ENCODE assay signal across 1 cellular context in the genomic region with DNA sequence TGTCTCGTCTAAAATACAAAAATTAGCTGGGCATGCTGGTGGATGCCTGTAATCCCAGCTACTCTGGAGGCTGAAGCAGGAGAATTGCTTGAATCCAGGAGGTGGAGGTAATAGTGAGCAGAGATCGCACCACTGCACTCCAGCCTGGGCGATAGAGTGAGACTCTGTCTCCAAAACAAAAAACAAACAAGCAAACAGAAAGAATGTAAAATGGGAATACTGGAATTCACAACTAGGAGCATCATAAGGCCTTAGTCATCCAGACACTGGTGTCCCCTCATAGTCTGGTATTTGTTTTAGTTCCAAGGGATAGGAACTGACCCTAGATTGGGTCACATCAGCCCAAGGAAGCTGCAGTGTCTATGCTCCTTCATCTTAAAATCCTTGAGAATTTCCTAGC.
TF ChIP-seq lines count a peak whose summit lies in the region.

No MANE protein-coding gene starts in this region.

TF ChIP-seq in GM23338, 12 proteins besides CTCF, POLR2A, EP300 and RAD21 (continued from another document):
- TF ChIP-seq, protein P1, sequence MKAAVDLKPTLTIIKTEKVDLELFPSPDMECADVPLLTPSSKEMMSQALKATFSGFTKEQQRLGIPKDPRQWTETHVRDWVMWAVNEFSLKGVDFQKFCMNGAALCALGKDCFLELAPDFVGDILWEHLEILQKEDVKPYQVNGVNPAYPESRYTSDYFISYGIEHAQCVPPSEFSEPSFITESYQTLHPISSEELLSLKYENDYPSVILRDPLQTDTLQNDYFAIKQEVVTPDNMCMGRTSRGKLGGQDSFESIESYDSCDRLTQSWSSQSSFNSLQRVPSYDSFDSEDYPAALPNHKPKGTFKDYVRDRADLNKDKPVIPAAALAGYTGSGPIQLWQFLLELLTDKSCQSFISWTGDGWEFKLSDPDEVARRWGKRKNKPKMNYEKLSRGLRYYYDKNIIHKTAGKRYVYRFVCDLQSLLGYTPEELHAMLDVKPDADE (IDR thresholded peaks at IDR 0.05): no peak
TF ChIP-seq in GM23338: peak in this region for 0.
